Comparison of ENCODE assay signal across 1 cellular context in genomic region chr13:51451134-51451466, GRCh38.
TF ChIP-seq lines count a peak whose summit lies in the region.

No MANE protein-coding gene starts in this region.

TF ChIP-seq in GM12878, 131 proteins besides CTCF, POLR2A, EP300 and RAD21 (continued from another document):
- no peak for TF ChIP-seq ATF2 (IDR thresholded peaks at IDR 0.05; ENCODE audit: low read length)
- no peak for TF ChIP-seq MYB (IDR thresholded peaks at IDR 0.05; ENCODE audit: borderline replicate concordance, low read depth, low read length)
- TF ChIP-seq YBX1 (IDR thresholded peaks at IDR 0.05): no peak
- TF ChIP-seq MAX (IDR thresholded peaks at IDR 0.05; ENCODE audit: low read depth, low read length): no peak
- TF ChIP-seq ZNF384 (IDR thresholded peaks at IDR 0.05; ENCODE audit: borderline replicate concordance, low read depth, low read length): no peak
- no peak for TF ChIP-seq ZBTB40 (IDR thresholded peaks at IDR 0.05; ENCODE audit: borderline replicate concordance)
- no peak for TF ChIP-seq KAT2A (conservative IDR thresholded peaks at IDR 0.05; ENCODE audit: control insufficient read depth, low read depth, low read length)
- no peak for TF ChIP-seq ELK1 (IDR thresholded peaks at IDR 0.05; ENCODE audit: low read depth, low read length)
